ENCODE assay signal across 8 cellular contexts in the genomic region with DNA sequence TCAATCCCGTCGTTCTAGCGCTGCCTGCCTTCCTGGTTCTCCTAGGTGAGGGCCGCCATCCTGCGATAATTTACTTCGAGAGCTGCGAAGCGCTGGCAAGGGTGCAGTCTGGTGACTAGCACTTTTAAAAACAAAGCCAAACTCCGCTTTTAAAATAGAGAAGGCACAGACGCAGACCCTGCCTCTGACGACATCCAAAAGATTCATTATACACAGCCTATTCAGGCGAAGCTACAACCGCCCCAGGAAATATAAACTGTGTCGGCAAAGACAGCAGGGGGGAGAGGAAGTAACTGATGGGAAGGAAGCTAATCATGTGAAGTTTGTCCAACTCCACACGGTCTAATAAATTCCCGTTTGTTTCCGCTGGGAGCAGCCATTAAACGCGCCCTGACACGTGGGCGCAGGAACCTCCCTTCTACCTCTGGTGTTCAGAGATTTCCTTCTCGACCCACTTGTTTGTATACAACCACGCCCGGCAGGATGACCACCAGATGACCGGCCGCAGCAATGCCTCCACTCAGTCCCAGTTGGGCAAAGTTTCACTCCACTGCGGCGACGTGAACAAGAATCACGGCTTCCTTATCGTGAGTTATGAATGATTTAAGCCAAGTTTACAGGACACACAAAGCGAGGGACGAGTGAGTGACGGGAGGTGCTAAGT. TPM values are rescaled to one million over a fixed set of nuclear protein-coding genes. Genes with fewer than 3 reads are reported as not detected.
DNase-seq lines count a peak whose midpoint lies in the region; ATAC-seq and TF ChIP-seq lines count a peak whose summit lies in the region.

No MANE protein-coding gene starts in this region.

- H3K36me3 ChIP-seq in PC-9 (ENCODE audit: low read depth): 0 out of 2 replicates have a peak, but pooled peaks cover 6% of the 10 kb centered on the region

- no peaks in the 10 kb centered on the region for H3K27me3 ChIP-seq in PC-9 (ENCODE audit: insufficient read depth, low read depth)

- H3K9me2 ChIP-seq in PC-9 (ENCODE audit: insufficient read depth): no peaks in the 10 kb centered on the region

- peak; percentile 80 for DNase-seq in AG20443 (ENCODE audit: low spot score)
- DNase-seq in H4 (ENCODE audit: low spot score): peak; percentile 89
- peak; percentile 59 to 80 for DNase-seq in PC-9
- peak; percentile 67 for DNase-seq in dedifferentiated amniotic fluid mesenchymal stem cell (ENCODE audit: extremely low spot score)
- peak; percentile 66 to 69 for DNase-seq in left colon
- peak; percentile 54 for DNase-seq in stromal cell of bone marrow (ENCODE audit: low read depth)
- DNase-seq in NOMO-1 (lab: John Stamatoyannopoulos, UW; ENCODE audit: unreplicated experiment in 2 of 2): no peak

- H3K4me1 ChIP-seq in PC-9 (replicated peaks; ENCODE audit: insufficient read depth): peaks cover 20% of the 10 kb centered on the region

- H4K20me1 ChIP-seq in PC-9 (ENCODE audit: insufficient read depth): no peaks in the 10 kb centered on the region

- intact Hi-C loops in PC-9 (cut with micrococcal nuclease; ENCODE audit: unreplicated experiment) (loop anchor here (1.0 to 10.0 kb wide), 7 partner anchors 13 to 553 kb away; partner anchors contain the start of gene SERBP1), left colon (cut with DNase I, micrococcal nuclease) (no loop called here)

- 0 out of 2 replicates have a peak, but pooled peaks have one; percentile 6 for TF ChIP-seq CTCF in PC-9 (conservative IDR thresholded peaks at IDR 0.05)

- H3K4me2 ChIP-seq in PC-9: peak overlapping the region; percentile 86

- POLR2A ChIA-PET in PC-9 (lab: Charles Lee; ENCODE audit: unreplicated experiment): interaction anchor here (0.5 to 0.7 kb wide), 4 partner anchors 8 to 669 kb away, joined by 3 to 4 read pairs (median 4); no protein-coding TSS in a partner anchor

- H3K79me2 ChIP-seq in PC-9 (ENCODE audit: low read depth): peaks cover 55% of the 10 kb centered on the region

- no peaks in the 10 kb centered on the region for H3K9me3 ChIP-seq in PC-9 (ENCODE audit: insufficient read depth, low read depth)

- CTCF ChIA-PET in PC-9 (lab: Charles Lee): interaction anchor here (0.5 to 2.1 kb wide), 4 partner anchors 18 to 640 kb away, joined by 3 to 39 read pairs (median 3); no protein-coding TSS in a partner anchor

- TSS peak; percentile 50 for BruUV-seq in PC-9 (replicated peaks; lab: Mats Ljungman, UMichigan)

- ATAC-seq in left colon (peak; percentile 58), GM21576 (IDR thresholded peaks at IDR 0.05; ENCODE audit: unreplicated experiment) (no peak)

- H2AFZ ChIP-seq in PC-9: peak overlapping the region; percentile 92

- peaks cover 11% of the 10 kb centered on the region for H3F3A ChIP-seq in PC-9 (ENCODE audit: insufficient read depth, low read depth)

- H3K27ac ChIP-seq in PC-9: peak overlapping the region; percentile 82

- peak overlapping the region; percentile 92 for H3K4me3 ChIP-seq in PC-9

RNA-seq across cellular contexts. Expression of gene GNG12, which starts 1.3 kb away (rescaled TPM):
- 136 and 167 TPM in 2 replicates for total RNA-seq in H4 (2014; rRNA removed; shearing (Covaris generic))
- total RNA-seq in PC-9 (2021): 69.9 and 102 TPM in 2 replicates
- total RNA-seq in left colon: 100 to 1,000 TPM; 146 to 162 TPM

Comparison
In these comparisons a context has a peak if more than half of its experiments do, and no peak if none do; other contexts are left out.
1. DNase-seq: peak in AG20443 (single experiment), H4 (single experiment), PC-9 (2 of 2), dedifferentiated amniotic fluid mesenchymal stem cell (single experiment), left colon (2 of 2) and stromal cell of bone marrow (single experiment); none in NOMO-1 (0 of 2).